In genomic region chr17:64368277-64368676, GRCh38 we compare ENCODE assay signal across 19 cellular contexts. TPM values are rescaled to one million over a fixed set of nuclear protein-coding genes. Genes with fewer than 3 reads are reported as not detected.
"Had no signal": no experiment of that assay in that cellular context is flagged by ENCODE, and none has a peak within 500 bp of the region (broad histone marks: within the 10 kb centered on the region; RNA-seq: fewer than 3 reads in every experiment).

No MANE protein-coding gene starts in this region.

- H3K4me1 ChIP-seq: esophagus squamous epithelium, sigmoid colon, testis had no signal

- H3K27ac Mint-ChIP-seq: dendritic cell treated with granulocyte-macrophage colony-stimulating factor and Interleukin-4, amounts not matched to agents 40 ng/mL and 50 ng/mL, for 4 days; stimulated activated naive B cell treated with anti-CD40 and anti-IgM and Interleukin-4, amounts not matched to agents 10 μg/mL and 1 μg/mL and 100 μg/mL, for 72 hours; stimulated activated naive CD8-positive, alpha-beta T cell treated with anti-CD3 and anti-CD28 coated beads, Interleukin-15, amount 100 ng/mL, for 72 hours had no signal

- H3K9me3 Mint-ChIP-seq: dendritic cell treated with granulocyte-macrophage colony-stimulating factor and Interleukin-4, amounts not matched to agents 40 ng/mL and 50 ng/mL, for 4 days; effector memory CD8-positive, alpha-beta T cell; stimulated activated naive B cell treated with anti-CD40 and anti-IgM and Interleukin-4, amounts not matched to agents 10 μg/mL and 1 μg/mL and 100 μg/mL, for 72 hours; stimulated activated naive CD8-positive, alpha-beta T cell treated with anti-CD3 and anti-CD28 coated beads, Interleukin-15, amount 100 ng/mL, for 72 hours had no signal

- H3K36me3 ChIP-seq: sigmoid colon had no signal

- H3K27ac ChIP-seq: esophagus squamous epithelium, hepatocyte, sigmoid colon, skin epidermis, testis, tibial nerve had no signal

- H3K27me3 Mint-ChIP-seq: dendritic cell treated with granulocyte-macrophage colony-stimulating factor and Interleukin-4, amounts not matched to agents 40 ng/mL and 50 ng/mL, for 4 days; naive thymus-derived CD4-positive, alpha-beta T cell; stimulated activated naive B cell treated with anti-CD40 and anti-IgM and Interleukin-4, amounts not matched to agents 10 μg/mL and 1 μg/mL and 100 μg/mL, for 72 hours; stimulated activated naive CD8-positive, alpha-beta T cell treated with anti-CD3 and anti-CD28 coated beads, Interleukin-15, amount 100 ng/mL, for 72 hours had no signal

- H3K9me3 ChIP-seq: esophagus squamous epithelium, sigmoid colon, testis, tibial nerve had no signal

- ATAC-seq: effector memory CD8-positive, alpha-beta T cell; left cardiac atrium; left ventricle myocardium superior; naive thymus-derived CD4-positive, alpha-beta T cell; stimulated activated naive B cell treated with anti-CD40 and anti-IgM and Interleukin-4, amounts not matched to agents 10 μg/mL and 1 μg/mL and 100 μg/mL, for 72 hours; stimulated activated naive CD8-positive, alpha-beta T cell treated with anti-CD3 and anti-CD28 coated beads, Interleukin-15, amount 100 ng/mL, for 72 hours had no signal

- H3K27me3 ChIP-seq: esophagus squamous epithelium, hepatocyte, sigmoid colon, testis, tibial nerve had no signal

- H3K4me3 ChIP-seq: esophagus squamous epithelium, hepatocyte, sigmoid colon, skin epidermis, testis, tibial nerve had no signal

- H3K4me3 Mint-ChIP-seq: dendritic cell treated with granulocyte-macrophage colony-stimulating factor and Interleukin-4, amounts not matched to agents 40 ng/mL and 50 ng/mL, for 4 days; effector memory CD8-positive, alpha-beta T cell; naive thymus-derived CD4-positive, alpha-beta T cell; stimulated activated naive B cell treated with anti-CD40 and anti-IgM and Interleukin-4, amounts not matched to agents 10 μg/mL and 1 μg/mL and 100 μg/mL, for 72 hours; stimulated activated naive CD8-positive, alpha-beta T cell treated with anti-CD3 and anti-CD28 coated beads, Interleukin-15, amount 100 ng/mL, for 72 hours had no signal

- DNase-seq: effector memory CD8-positive, alpha-beta T cell; esophagus squamous epithelium; foreskin fibroblast; kidney; left cardiac atrium; left ventricle myocardium superior; mesendoderm; naive thymus-derived CD4-positive, alpha-beta T cell; sigmoid colon; stimulated activated CD4-positive, alpha-beta T cell treated with anti-CD3 and anti-CD28 coated beads, Interleukin-2, amount 100 ng/mL, for 24 hours; stimulated activated CD4-positive, alpha-beta T cell treated with anti-CD3 and anti-CD28 coated beads, Interleukin-4, amount 100 ng/mL, for 4 hours; stimulated activated naive B cell treated with anti-CD40 and anti-IgM and Interleukin-4, amounts not matched to agents 10 μg/mL and 1 μg/mL and 100 μg/mL, for 72 hours; stimulated activated naive CD8-positive, alpha-beta T cell treated with anti-CD3 and anti-CD28 coated beads, Interleukin-15, amount 100 ng/mL, for 72 hours; testis had no signal

RNA-seq across cellular contexts. Expression of gene PECAM1, which starts 22.4 kb away (rescaled TPM):
- total RNA-seq: osteocyte had no signal
